24 cellular contexts compared by ENCODE assay signal in the genomic region with DNA sequence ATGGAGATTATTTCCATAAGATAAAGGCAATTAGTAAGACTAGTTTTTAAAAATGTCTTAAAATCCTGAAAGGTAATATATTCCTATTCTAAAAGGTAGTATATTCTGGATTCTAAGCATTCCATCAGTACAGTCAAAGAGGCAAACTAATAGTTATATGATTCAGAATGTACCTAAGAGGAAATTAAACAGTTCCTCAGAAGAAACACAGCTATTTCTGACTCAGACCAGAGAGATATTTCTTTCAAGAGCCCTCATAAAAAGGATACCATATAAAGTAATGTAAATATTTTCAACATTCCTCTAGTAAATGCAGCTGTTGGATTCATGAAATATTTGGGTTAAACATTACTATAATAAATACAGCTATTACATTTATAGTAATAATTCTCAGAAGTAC.
"Had no signal": no experiment of that assay in that cellular context is flagged by ENCODE, and none has a peak within 500 bp of the region (broad histone marks: within the 10 kb centered on the region; RNA-seq: fewer than 3 reads in every experiment).

No MANE protein-coding gene starts in this region.

- ATAC-seq: activated CD8-positive, alpha-beta memory T cell treated with anti-CD3 and anti-CD28 coated beads, Interleukin-2, amount 10 ng/mL, durations not matched to agents 7 days and 5 days; activated naive CD4-positive, alpha-beta T cell treated with anti-CD3 and anti-CD28 coated beads, Interleukin-2, amount 50 U/mL, for 72 hours; activated naive CD8-positive, alpha-beta T cell treated with anti-CD3 and anti-CD28 coated beads, Interleukin-2, amount 50 U/mL, for 24 hours; activated T-cell treated with anti-CD3 and anti-CD28 coated beads, Interleukin-2, amount 50 U/mL, for 4 hours; WTC11 had no signal

- FAIRE-seq: RCC 7860 had no signal

- H3K27me3 Mint-ChIP-seq: activated CD8-positive, alpha-beta memory T cell treated with anti-CD3 and anti-CD28 coated beads, Interleukin-2, amount 10 ng/mL, durations not matched to agents 7 days and 5 days; activated naive CD8-positive, alpha-beta T cell treated with anti-CD3 and anti-CD28 coated beads, Interleukin-2, amount 50 U/mL, for 24 hours had no signal

- H3K9me3 Mint-ChIP-seq: activated naive CD4-positive, alpha-beta T cell treated with anti-CD3 and anti-CD28 coated beads, Interleukin-2, amount 50 U/mL, for 72 hours; activated naive CD8-positive, alpha-beta T cell treated with anti-CD3 and anti-CD28 coated beads, Interleukin-2, amount 50 U/mL, for 24 hours had no signal

- H3K4me3 Mint-ChIP-seq: activated CD8-positive, alpha-beta memory T cell treated with anti-CD3 and anti-CD28 coated beads, Interleukin-2, amount 10 ng/mL, durations not matched to agents 7 days and 5 days; activated naive CD8-positive, alpha-beta T cell treated with anti-CD3 and anti-CD28 coated beads, Interleukin-2, amount 50 U/mL, for 24 hours; activated T-cell treated with anti-CD3 and anti-CD28 coated beads, Interleukin-2, amount 50 U/mL, for 4 hours; T-helper 1 cell treated with Interleukin-12 subunit alpha and Interleukin-12 subunit beta and Interleukin-4 antibody, amounts not matched to agents 30 μg/mL and 1 μg/mL, for 36 hours; WTC11 had no signal

- H3K4me3 ChIP-seq: ascending aorta, MG63 had no signal

- H3K27ac ChIP-seq: ascending aorta had no signal

- H3K36me3 Mint-ChIP-seq: activated CD8-positive, alpha-beta memory T cell treated with anti-CD3 and anti-CD28 coated beads, Interleukin-2, amount 10 ng/mL, durations not matched to agents 7 days and 5 days; activated naive CD4-positive, alpha-beta T cell treated with anti-CD3 and anti-CD28 coated beads, Interleukin-2, amount 50 U/mL, for 72 hours; WTC11 had no signal

- DNase-seq: activated CD4-positive, alpha-beta T cell treated with anti-CD3 and anti-CD28 coated beads for 48 hours; activated CD4-positive, alpha-beta T cell treated with anti-CD3 and anti-CD28 coated beads, Interleukin-2, amount 50 U/mL, for 4 hours; activated CD4-positive, CD25-positive, alpha-beta regulatory T cell treated with anti-CD3 and anti-CD28 coated beads, Interleukin-2, amount 50 U/mL, for 72 hours; activated CD8-positive, alpha-beta memory T cell treated with anti-CD3 and anti-CD28 coated beads, Interleukin-2, amount 10 ng/mL, durations not matched to agents 7 days and 5 days; activated effector memory CD4-positive, alpha-beta T cell treated with anti-CD3 and anti-CD28 coated beads, Interleukin-2, amount 50 U/mL, for 16 hours; activated naive CD4-positive, alpha-beta T cell treated with Interleukin-2 at 50 U/mL for 16 hours; activated naive CD8-positive, alpha-beta T cell treated with anti-CD3 and anti-CD28 coated beads, Interleukin-2, amount 50 U/mL, for 24 hours; activated T-cell treated with anti-CD3 and anti-CD28 coated beads, Interleukin-2, amount 50 U/mL, for 4 hours; amniotic stem cell; MG63; NCI-H1105 treated with DMSO at 0.1 percent for 48 hours; NCI-H1436 treated with DMSO at 0.1 percent for 48 hours; NCI-H187; NCI-H2081; NCI-H510A treated with DMSO at 0.1 percent for 48 hours; NCI-H69; NK-92 treated with Interleukin-12 subunit alpha and Interleukin-12 subunit beta, amount 100 ng/mL, for 24 hours; OCI-M1; SHP77 treated with DMSO at 0.1 percent for 48 hours had no signal

- H3K4me1 Mint-ChIP-seq: activated CD8-positive, alpha-beta memory T cell treated with anti-CD3 and anti-CD28 coated beads, Interleukin-2, amount 10 ng/mL, durations not matched to agents 7 days and 5 days; activated naive CD8-positive, alpha-beta T cell treated with anti-CD3 and anti-CD28 coated beads, Interleukin-2, amount 50 U/mL, for 24 hours; WTC11 had no signal

- H3K27ac Mint-ChIP-seq: activated CD8-positive, alpha-beta memory T cell treated with anti-CD3 and anti-CD28 coated beads, Interleukin-2, amount 10 ng/mL, durations not matched to agents 7 days and 5 days; activated naive CD4-positive, alpha-beta T cell treated with anti-CD3 and anti-CD28 coated beads, Interleukin-2, amount 50 U/mL, for 72 hours; activated naive CD8-positive, alpha-beta T cell treated with anti-CD3 and anti-CD28 coated beads, Interleukin-2, amount 50 U/mL, for 24 hours; T-helper 1 cell treated with Interleukin-12 subunit alpha and Interleukin-12 subunit beta and Interleukin-4 antibody, amounts not matched to agents 30 μg/mL and 1 μg/mL, for 36 hours; WTC11 had no signal
